In the genomic region with DNA sequence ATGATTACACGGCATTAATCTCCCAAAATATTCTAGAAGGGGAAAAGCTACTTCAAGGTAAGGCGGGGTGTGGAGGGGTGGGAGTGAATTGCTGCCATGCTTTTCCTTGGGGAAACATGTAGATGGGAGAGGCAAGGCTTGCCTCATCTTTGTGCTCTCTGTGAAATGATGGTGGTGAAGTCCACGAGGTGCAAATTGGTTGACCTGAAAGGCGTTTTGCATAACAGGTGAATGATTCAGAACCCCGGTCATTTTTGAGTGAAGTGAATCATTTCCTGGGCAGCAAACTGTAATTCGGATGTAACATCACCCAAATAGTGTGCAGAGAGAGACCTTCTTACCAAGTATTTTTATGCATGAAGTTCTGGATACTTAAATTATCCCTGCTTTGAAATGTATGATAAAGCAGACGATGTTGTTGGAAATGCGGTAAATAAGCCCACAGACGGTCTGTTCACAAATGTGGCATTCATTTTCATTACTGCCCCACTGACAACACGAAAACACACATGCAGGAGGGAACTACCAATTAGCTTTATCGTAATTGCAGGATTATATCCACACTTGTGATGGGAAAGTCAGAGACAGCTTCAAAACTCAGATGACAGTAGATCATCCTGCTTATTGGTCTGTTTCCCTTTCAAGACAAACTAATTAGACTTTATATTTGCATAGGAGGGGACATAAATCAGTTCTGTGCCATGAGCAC, we compare ENCODE assay signal across 20 cellular contexts. TPM values are rescaled to one million over a fixed set of nuclear protein-coding genes. Genes with fewer than 3 reads are reported as not detected.
DNase-seq lines count a peak whose midpoint lies in the region; ATAC-seq and TF ChIP-seq lines count a peak whose summit lies in the region.
"Had no signal": no experiment of that assay in that cellular context is flagged by ENCODE, and none has a peak within 500 bp of the region (broad histone marks: within the 10 kb centered on the region; RNA-seq: fewer than 3 reads in every experiment).

No MANE protein-coding gene starts in this region.

- H3K4me2 ChIP-seq in GM23338 = peak overlapping the region; percentile 94
- no peak overlapping the region for H3K4me2 ChIP-seq in PC-3 (ENCODE audit: low read length)
- peak overlapping the region; percentile 58 for H3K4me2 ChIP-seq in osteoblast (ENCODE audit: insufficient read depth, low read length)

- H3K9me3 ChIP-seq in PC-3 (ENCODE audit: low read length) (no peaks in the 10 kb centered on the region), osteoblast (ENCODE audit: low read depth, low read length) (no peaks in the 10 kb centered on the region)
- H3K9me3 ChIP-seq: thyroid gland had no signal

- H3K27me3 ChIP-seq in GM23338 (ENCODE audit: insufficient read depth) (peaks cover 66% of the 10 kb centered on the region), PC-3 (ENCODE audit: low read length) (peaks cover 17% of the 10 kb centered on the region), osteoblast (ENCODE audit: insufficient read depth, low read length) (peaks cover 14% of the 10 kb centered on the region)

- H3K79me2 ChIP-seq in GM23338 (replicated peaks; ENCODE audit: insufficient read depth) (no peaks in the 10 kb centered on the region), PC-3 (ENCODE audit: low read length) (no peaks in the 10 kb centered on the region), osteoblast (ENCODE audit: insufficient read depth, low read length) (no peaks in the 10 kb centered on the region)

- POLR2A ChIA-PET in PC-3 (lab: Charles Lee; ENCODE audit: unreplicated experiment) = no interaction called here

- DNase-seq in GM23338 (ENCODE audit: low spot score) = no peak
- DNase-seq in PC-3 = peak; percentile 9
- peak; percentile 74 for DNase-seq in epithelial cell of esophagus (ENCODE audit: low read depth)
- peak; percentile 92 for DNase-seq in osteoblast (ENCODE audit: insufficient read length, low spot score, missing footprints)
- no peak for DNase-seq in NCI-H748 (lab: John Stamatoyannopoulos, UW; ENCODE audit: unreplicated experiment)
- DNase-seq: activated CD4-positive, alpha-beta T cell treated with anti-CD3 and anti-CD28 coated beads, Interleukin-2, amount 10 ng/mL, durations not matched to agents 24 days and 14 days; activated naive CD8-positive, alpha-beta T cell treated with anti-CD3 and anti-CD28 coated beads for 36 hours; CD4-positive, alpha-beta memory T cell; heart left ventricle; NCI-H1436; SJCRH30; small intestine; T1000; thyroid gland had no signal

- H3K36me3 ChIP-seq in GM23338 (ENCODE audit: insufficient read depth) (no peaks in the 10 kb centered on the region; the same call in 1 of the 2 replicates), PC-3 (ENCODE audit: low read depth, low read length) (no peaks in the 10 kb centered on the region), osteoblast (ENCODE audit: insufficient read depth, low read length) (no peaks in the 10 kb centered on the region)
- H3K36me3 ChIP-seq: heart left ventricle, SJCRH30, thyroid gland had no signal

- peaks cover 39% of the 10 kb centered on the region for H3K36me3 Mint-ChIP-seq in GM23338 (ENCODE audit: low read depth)
- H3K36me3 Mint-ChIP-seq in activated T-helper 17 cell treated with anti-CD3 and anti-CD28 coated beads, Interleukin-2, amount 50 U/mL, for 72 hours (ENCODE audit: low read depth) = no peaks in the 10 kb centered on the region
- H3K36me3 Mint-ChIP-seq: activated naive CD8-positive, alpha-beta T cell treated with anti-CD3 and anti-CD28 coated beads for 36 hours; CD4-positive, alpha-beta memory T cell; stimulated activated effector memory CD8-positive, alpha-beta T cell treated with anti-CD3 and anti-CD28 coated beads, Interleukin-12 subunit alpha, Interleukin-12 subunit beta, amount 100 ng/mL, for 72 hours had no signal

- no peak overlapping the region for H3K9ac ChIP-seq in PC-3 (ENCODE audit: low read length)

- BruUV-seq in PC-3 (replicated peaks; lab: Mats Ljungman, UMichigan) = no TSS peak

- H3K4me1 Mint-ChIP-seq in GM23338 = peaks cover 15% of the 10 kb centered on the region
- H3K4me1 Mint-ChIP-seq in activated T-helper 17 cell treated with anti-CD3 and anti-CD28 coated beads, Interleukin-2, amount 50 U/mL, for 72 hours = no peaks in the 10 kb centered on the region
- H3K4me1 Mint-ChIP-seq: activated CD4-positive, alpha-beta T cell treated with anti-CD3 and anti-CD28 coated beads, Interleukin-2, amount 10 ng/mL, durations not matched to agents 24 days and 14 days; activated naive CD8-positive, alpha-beta T cell treated with anti-CD3 and anti-CD28 coated beads for 36 hours; central memory CD8-positive, alpha-beta T cell had no signal

- no peak overlapping the region for H3K27ac ChIP-seq in GM23338 (ENCODE audit: low read depth)
- no peak overlapping the region for H3K27ac ChIP-seq in PC-3 (ENCODE audit: low read length)
- peak overlapping the region; percentile 33 for H3K27ac ChIP-seq in osteoblast (ENCODE audit: low read depth, low read length)
- H3K27ac ChIP-seq: heart left ventricle, SJCRH30, thyroid gland had no signal

- H3K9me2 ChIP-seq in GM23338 (ENCODE audit: insufficient read depth) (no peaks in the 10 kb centered on the region), PC-3 (replicated peaks; ENCODE audit: low read length) (no peaks in the 10 kb centered on the region)

- intact Hi-C loops in PC-3 (cut with micrococcal nuclease) = no loop called here

- TF ChIP-seq CTCF in GM23338 (conservative IDR thresholded peaks at IDR 0.05; ENCODE audit: low read depth in 2 of 2) = no peak
- TF ChIP-seq CTCF in PC-3 (conservative IDR thresholded peaks at IDR 0.05; ENCODE audit: low read depth, low read length) = no peak
- no peak for TF ChIP-seq CTCF in epithelial cell of esophagus (IDR thresholded peaks at IDR 0.05; ENCODE audit: insufficient read depth, low read depth, low read length, missing control alignments)
- TF ChIP-seq CTCF in osteoblast (IDR thresholded peaks at IDR 0.05; ENCODE audit: extremely low read depth, low read depth, low read length) = no peak

- peaks cover 9% of the 10 kb centered on the region; the same call in 1 of the 2 replicates for H3K4me1 ChIP-seq in GM23338 (ENCODE audit: insufficient read depth)
- H3K4me1 ChIP-seq in PC-3 (ENCODE audit: insufficient read depth, low read length) = no peaks in the 10 kb centered on the region
- peaks cover 15% of the 10 kb centered on the region for H3K4me1 ChIP-seq in osteoblast (ENCODE audit: insufficient read depth, low read length)
- H3K4me1 ChIP-seq: SJCRH30 had no signal

- H3K9me3 Mint-ChIP-seq in GM23338 = no peaks in the 10 kb centered on the region
- no peaks in the 10 kb centered on the region for H3K9me3 Mint-ChIP-seq in activated T-helper 17 cell treated with anti-CD3 and anti-CD28 coated beads, Interleukin-2, amount 50 U/mL, for 72 hours
- H3K9me3 Mint-ChIP-seq: activated CD4-positive, alpha-beta T cell treated with anti-CD3 and anti-CD28 coated beads, Interleukin-2, amount 10 ng/mL, durations not matched to agents 24 days and 14 days; activated naive CD8-positive, alpha-beta T cell treated with anti-CD3 and anti-CD28 coated beads for 36 hours; central memory CD8-positive, alpha-beta T cell; stimulated activated effector memory CD8-positive, alpha-beta T cell treated with anti-CD3 and anti-CD28 coated beads, Interleukin-12 subunit alpha, Interleukin-12 subunit beta, amount 100 ng/mL, for 72 hours had no signal

- peak overlapping the region; percentile 66; the same call in 1 of the 2 replicates for H3K4me3 ChIP-seq in GM23338
- no peak overlapping the region for H3K4me3 ChIP-seq in PC-3 (ENCODE audit: low read length)
- H3K4me3 ChIP-seq in epithelial cell of esophagus (ENCODE audit: low read length) = no peak overlapping the region
- H3K4me3 ChIP-seq in osteoblast (ENCODE audit: insufficient read depth, low read length) = no peak overlapping the region
- H3K4me3 ChIP-seq: heart left ventricle, SJCRH30, thyroid gland had no signal

- H3F3A ChIP-seq in GM23338 (replicated peaks; ENCODE audit: low read depth) = 0 out of 2 replicates have a peak, but pooled peaks cover 3% of the 10 kb centered on the region
- no peaks in the 10 kb centered on the region for H3F3A ChIP-seq in PC-3 (ENCODE audit: low read length, unreplicated experiment)

- H2AFZ ChIP-seq in GM23338 (no peak overlapping the region), PC-3 (ENCODE audit: low read length) (no peak overlapping the region), osteoblast (ENCODE audit: low read length) (no peak overlapping the region)

- H3K27me3 Mint-ChIP-seq in GM23338 (ENCODE audit: insufficient read depth, low read depth, poor library complexity) = peaks cover 46% of the 10 kb centered on the region
- H3K27me3 Mint-ChIP-seq in activated T-helper 17 cell treated with anti-CD3 and anti-CD28 coated beads, Interleukin-2, amount 50 U/mL, for 72 hours = peaks cover 42% of the 10 kb centered on the region

- H3K27ac Mint-ChIP-seq in GM23338 = no peak overlapping the region
- H3K27ac Mint-ChIP-seq in activated T-helper 17 cell treated with anti-CD3 and anti-CD28 coated beads, Interleukin-2, amount 50 U/mL, for 72 hours = no peak overlapping the region
- H3K27ac Mint-ChIP-seq: activated CD4-positive, alpha-beta T cell treated with anti-CD3 and anti-CD28 coated beads, Interleukin-2, amount 10 ng/mL, durations not matched to agents 24 days and 14 days; activated naive CD8-positive, alpha-beta T cell treated with anti-CD3 and anti-CD28 coated beads for 36 hours; CD4-positive, alpha-beta memory T cell; stimulated activated effector memory CD8-positive, alpha-beta T cell treated with anti-CD3 and anti-CD28 coated beads, Interleukin-12 subunit alpha, Interleukin-12 subunit beta, amount 100 ng/mL, for 72 hours had no signal

- H3K4me3 Mint-ChIP-seq in GM23338 = peak overlapping the region; percentile 77
- H3K4me3 Mint-ChIP-seq in activated T-helper 17 cell treated with anti-CD3 and anti-CD28 coated beads, Interleukin-2, amount 50 U/mL, for 72 hours = no peak overlapping the region
- H3K4me3 Mint-ChIP-seq: activated CD4-positive, alpha-beta T cell treated with anti-CD3 and anti-CD28 coated beads, Interleukin-2, amount 10 ng/mL, durations not matched to agents 24 days and 14 days; central memory CD8-positive, alpha-beta T cell; stimulated activated effector memory CD8-positive, alpha-beta T cell treated with anti-CD3 and anti-CD28 coated beads, Interleukin-12 subunit alpha, Interleukin-12 subunit beta, amount 100 ng/mL, for 72 hours had no signal

- CTCF ChIA-PET in PC-3 (lab: Charles Lee) = no interaction called here

- H4K20me1 ChIP-seq in GM23338 (replicated peaks; ENCODE audit: insufficient read depth) = peaks cover 10% of the 10 kb centered on the region; the same call in 1 of the 2 replicates
- H4K20me1 ChIP-seq in PC-3 (ENCODE audit: low read length) = no peaks in the 10 kb centered on the region
- no peaks in the 10 kb centered on the region for H4K20me1 ChIP-seq in osteoblast (ENCODE audit: insufficient read depth, low read length)

- ATAC-seq in GM23338 = no peak
- no peak for ATAC-seq in PC-3
- no peak for ATAC-seq in HG03442 (IDR thresholded peaks at IDR 0.05; ENCODE audit: unreplicated experiment)
- no peak for ATAC-seq in activated T-helper 17 cell treated with anti-CD3 and anti-CD28 coated beads, Interleukin-2, amount 50 U/mL, for 72 hours (replicated peaks)
- ATAC-seq in GM18867 (IDR thresholded peaks at IDR 0.05; ENCODE audit: unreplicated experiment) = no peak
- ATAC-seq: HCT116; heart left ventricle; stimulated activated effector memory CD8-positive, alpha-beta T cell treated with anti-CD3 and anti-CD28 coated beads, Interleukin-12 subunit alpha, Interleukin-12 subunit beta, amount 100 ng/mL, for 72 hours had no signal

RNA-seq across cellular contexts. Expression of a gene that starts 3.0 kb away (rescaled TPM):
- 4.0 and 4.2 TPM in 2 replicates for total RNA-seq in GM23338 (2014; rRNA removed; shearing (Covaris generic))
- polyA plus RNA-seq in GM23338 (2016; fragmentation: Nextera tagmentation; extraction: Ambion mirVana) = 1.2 TPM in 2 replicates
- not detected in 2 replicates for total RNA-seq in PC-3 (2014; rRNA removed)
- 1.1 and 1.8 TPM in 2 replicates for total RNA-seq in osteoblast
- under 1 TPM; 0.29 to 0.45 TPM for total RNA-seq in activated T-helper 17 cell treated with anti-CD3 and anti-CD28 coated beads, Interleukin-2, amount 50 U/mL, for 72 hours
- total RNA-seq: activated CD4-positive, alpha-beta T cell treated with anti-CD3 and anti-CD28 coated beads, Interleukin-2, amount 10 ng/mL, durations not matched to agents 24 days and 14 days had no signal

Comparison
In these comparisons a context has a peak if more than half of its experiments do, and no peak if none do; other contexts are left out.
1. DNase-seq: peak in PC-3 (single experiment), epithelial cell of esophagus (single experiment) and osteoblast (single experiment); none in GM23338 (single experiment) and NCI-H748 (single experiment).